ENCODE assay signal across 9 cellular contexts in genomic region chr4:10107111-10108091, GRCh38. TPM values are rescaled to one million over a fixed set of nuclear protein-coding genes. Genes with fewer than 3 reads are reported as not detected.
DNase-seq lines count a peak whose midpoint lies in the region; ATAC-seq and TF ChIP-seq lines count a peak whose summit lies in the region.
"Had no signal": no experiment of that assay in that cellular context is flagged by ENCODE, and none has a peak within 500 bp of the region (broad histone marks: within the 10 kb centered on the region; RNA-seq: fewer than 3 reads in every experiment).

No MANE protein-coding gene starts in this region.

- no peaks in the 10 kb centered on the region for H3K9me3 ChIP-seq in PC-9 (ENCODE audit: insufficient read depth, low read depth)
- no peaks in the 10 kb centered on the region for H3K9me3 ChIP-seq in effector memory CD4-positive, alpha-beta T cell (ENCODE audit: control insufficient read depth, low read length)
- no peaks in the 10 kb centered on the region for H3K9me3 ChIP-seq in neural progenitor cell (ENCODE audit: low read depth)

- H3K79me2 ChIP-seq in PC-9 (ENCODE audit: low read depth) (peaks cover 92% of the 10 kb centered on the region), neural progenitor cell (ENCODE audit: low read depth) (peaks cover 99% of the 10 kb centered on the region)

- peak overlapping the region; percentile 38 for H3K4me3 Mint-ChIP-seq in neural progenitor cell

- H3K27ac Mint-ChIP-seq in neural progenitor cell, result peak overlapping the region; percentile 74

- H3K9me2 ChIP-seq in PC-9 (ENCODE audit: insufficient read depth), result no peaks in the 10 kb centered on the region

- peaks cover 13% of the 10 kb centered on the region for H3F3A ChIP-seq in PC-9 (ENCODE audit: insufficient read depth, low read depth)
- H3F3A ChIP-seq in neural progenitor cell (ENCODE audit: low read depth), result peaks cover 33% of the 10 kb centered on the region

- CTCF ChIA-PET in PC-9 (lab: Charles Lee), result no interaction called here

- H3K27ac ChIP-seq in PC-9 (peak overlapping the region; percentile 41; the same call in 1 of the 2 replicates), neural progenitor cell (no peak overlapping the region)
- peak overlapping the region; percentile 74 for H3K27ac ChIP-seq in effector memory CD4-positive, alpha-beta T cell (ENCODE audit: insufficient read depth, low read length, poor library complexity, severe bottlenecking)

- BruUV-seq in PC-9 (replicated peaks; lab: Mats Ljungman, UMichigan), result TSS peak; percentile 78

- peaks cover 26% of the 10 kb centered on the region for H3K4me1 ChIP-seq in PC-9 (replicated peaks; ENCODE audit: insufficient read depth)
- H3K4me1 ChIP-seq in effector memory CD4-positive, alpha-beta T cell (ENCODE audit: control insufficient read depth, insufficient read depth, low read length, poor library complexity, severe bottlenecking), result peaks cover 84% of the 10 kb centered on the region
- H3K4me1 ChIP-seq in neural progenitor cell, result peaks cover 35% of the 10 kb centered on the region

- peaks cover 76% of the 10 kb centered on the region for H4K20me1 ChIP-seq in PC-9 (ENCODE audit: insufficient read depth)
- peaks cover 95% of the 10 kb centered on the region for H4K20me1 ChIP-seq in neural progenitor cell (ENCODE audit: low read depth)

- H3K36me3 ChIP-seq in PC-9 (ENCODE audit: low read depth) (peaks cover 15% of the 10 kb centered on the region; the same call in 1 of the 2 replicates), neural progenitor cell (no peaks in the 10 kb centered on the region)
- H3K36me3 ChIP-seq in effector memory CD4-positive, alpha-beta T cell (ENCODE audit: control insufficient read depth, insufficient read depth, low read length), result peaks cover 46% of the 10 kb centered on the region

- ATAC-seq in HG03521 (IDR thresholded peaks at IDR 0.05; ENCODE audit: unreplicated experiment), result no peak

- DNase-seq in AG20443 (ENCODE audit: low spot score) (peak; percentile 53), PC-9 (no peak), neural progenitor cell (ENCODE audit: low spot score) (no peak), LoVo (ENCODE audit: low spot score) (no peak), NCI-H510A (lab: John Stamatoyannopoulos, UW) (no peak), GOT3 (lab: John Stamatoyannopoulos, UW) (no peak)
- no peak for DNase-seq in effector memory CD4-positive, alpha-beta T cell
- DNase-seq: DMS79 treated with DMSO at 0.1 percent for 48 hours had no signal

- no peak for TF ChIP-seq CTCF in PC-9 (conservative IDR thresholded peaks at IDR 0.05)
- no peak for TF ChIP-seq CTCF in neural progenitor cell (IDR thresholded peaks at IDR 0.05)

- no peak overlapping the region for H3K9ac ChIP-seq in neural progenitor cell

- H2AFZ ChIP-seq in PC-9 (no peak overlapping the region), neural progenitor cell (replicated peaks) (no peak overlapping the region)

- intact Hi-C loops in PC-9 (cut with micrococcal nuclease; ENCODE audit: unreplicated experiment), result loop anchor here (5.0 kb wide), 1 partner anchor 100 kb away; no protein-coding TSS in a partner anchor

- H3K4me1 Mint-ChIP-seq in neural progenitor cell, result peaks cover 49% of the 10 kb centered on the region

- H3K4me2 ChIP-seq in PC-9, result peak overlapping the region; percentile 62; the same call in 1 of the 2 replicates
- H3K4me2 ChIP-seq in neural progenitor cell, result no peak overlapping the region

- H3K9me3 Mint-ChIP-seq in neural progenitor cell, result no peaks in the 10 kb centered on the region

- POLR2A ChIA-PET in PC-9 (lab: Charles Lee; ENCODE audit: unreplicated experiment), result interaction anchor here (0.6 to 1.9 kb wide), 4 partner anchors 8 to 15 kb away, joined by 3 to 16 read pairs (median 6); partner anchors contain the start of gene WDR1

- peaks cover 2% of the 10 kb centered on the region for H3K27me3 Mint-ChIP-seq in neural progenitor cell (ENCODE audit: insufficient read depth, low read depth)

- no peak overlapping the region for H3K4me3 ChIP-seq in PC-9
- no peak overlapping the region for H3K4me3 ChIP-seq in effector memory CD4-positive, alpha-beta T cell (ENCODE audit: insufficient read depth, low read depth, low read length, poor library complexity, severe bottlenecking)
- no peak overlapping the region for H3K4me3 ChIP-seq in neural progenitor cell

- peaks cover 39% of the 10 kb centered on the region for H3K36me3 Mint-ChIP-seq in neural progenitor cell

- H3K27me3 ChIP-seq in PC-9 (ENCODE audit: insufficient read depth, low read depth) (no peaks in the 10 kb centered on the region), neural progenitor cell (no peaks in the 10 kb centered on the region)
- H3K27me3 ChIP-seq in effector memory CD4-positive, alpha-beta T cell (replicated peaks; ENCODE audit: control insufficient read depth, insufficient read depth, low read length, poor library complexity, severe bottlenecking), result no peaks in the 10 kb centered on the region

RNA-seq across cellular contexts. Expression of gene WDR1, which starts 9.2 kb away (rescaled TPM):
- 251 and 258 TPM in 2 replicates for total RNA-seq in PC-9 (2021)
- total RNA-seq in neural progenitor cell (ENCODE audit: low replicate concordance), result 83.1 and 125 TPM in 2 replicates
